In genomic region chr10:2584385-2584784, GRCh38 we compare ENCODE assay signal across 25 cellular contexts.
"Had no signal": no experiment of that assay in that cellular context is flagged by ENCODE, and none has a peak within 500 bp of the region (broad histone marks: within the 10 kb centered on the region; RNA-seq: fewer than 3 reads in every experiment).

No MANE protein-coding gene starts in this region.

- DNase-seq: immature natural killer cell; kidney; left colon; left lung; lower lobe of right lung; mammary epithelial cell; mesenchymal stem cell; naive thymus-derived CD8-positive, alpha-beta T cell; nucleus accumbens; pancreas; posterior cingulate gyrus; retina; right cardiac atrium; stimulated activated CD4-positive, alpha-beta T cell treated with anti-CD3 and anti-CD28 coated beads, Interleukin-12 subunit alpha, Interleukin-12 subunit beta, amount 100 ng/mL, for 4 hours; stimulated activated CD4-positive, alpha-beta T cell treated with anti-CD3 and anti-CD28 coated beads, Interleukin-15, amount 100 ng/mL, for 24 hours; stimulated activated CD4-positive, alpha-beta T cell treated with anti-CD3 and anti-CD28 coated beads, Interleukin-2, amount 100 ng/mL, for 24 hours; stimulated activated CD4-positive, alpha-beta T cell treated with anti-CD3 and anti-CD28 coated beads, Interleukin-4, amount 100 ng/mL, for 1 hour; stimulated activated naive B cell treated with anti-CD40 and anti-IgM and Interleukin-4, amounts not matched to agents 10 μg/mL and 1 μg/mL and 100 μg/mL, for 72 hours; stimulated activated naive CD8-positive, alpha-beta T cell treated with anti-CD3 and anti-CD28 coated beads, Interleukin-15, Interleukin-2, amounts not matched to agents 100 U/mL and 50 U/mL, for 24 hours; stomach; testis; thyroid gland; transverse colon; upper lobe of left lung had no signal

- FAIRE-seq: islet of Langerhans had no signal
